Comparison of ENCODE assay signal across 1 cellular context in the genomic region with DNA sequence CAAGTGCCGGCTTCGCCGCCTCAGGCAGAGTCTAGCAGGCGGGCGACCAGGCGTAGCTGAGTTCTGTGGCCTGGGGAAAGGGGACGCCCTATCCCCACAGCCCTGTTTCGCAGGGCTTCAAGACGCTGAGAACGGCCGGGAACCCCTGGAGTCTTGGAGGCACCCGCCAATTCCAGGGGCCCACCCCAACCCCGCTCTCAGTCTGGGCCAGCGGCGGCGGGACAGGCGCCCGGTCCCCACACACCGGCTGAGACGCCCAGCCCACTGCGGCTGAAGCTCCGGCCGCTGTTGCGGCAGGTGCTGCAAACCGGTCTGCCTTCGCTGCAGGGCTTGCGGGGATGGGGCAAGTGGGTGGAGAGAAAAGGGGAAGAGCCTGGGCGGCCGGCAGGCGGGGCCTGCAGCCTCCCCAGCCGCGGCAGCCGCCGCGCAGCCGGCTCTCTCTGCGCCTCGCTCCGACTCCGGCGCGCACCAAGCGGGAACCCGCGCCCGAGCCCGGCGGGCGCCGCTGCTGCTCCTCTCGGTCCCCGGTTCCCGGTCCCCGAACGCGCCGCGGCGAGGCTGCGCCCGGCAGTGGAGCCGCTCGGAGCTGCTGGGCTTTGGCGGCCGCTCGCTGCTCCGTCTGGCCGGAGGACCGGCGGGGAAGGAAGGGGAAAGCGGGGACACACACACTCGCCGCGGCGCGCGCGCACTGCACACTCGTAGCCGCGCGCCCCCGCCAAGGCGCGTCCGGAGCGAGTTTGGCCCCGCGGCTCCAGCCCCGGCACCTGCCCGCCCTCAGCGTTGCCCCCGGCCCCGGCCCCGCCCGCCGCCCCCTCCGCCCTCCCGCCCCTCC.
TF ChIP-seq lines count a peak whose summit lies in the region.

A gene with protein sequence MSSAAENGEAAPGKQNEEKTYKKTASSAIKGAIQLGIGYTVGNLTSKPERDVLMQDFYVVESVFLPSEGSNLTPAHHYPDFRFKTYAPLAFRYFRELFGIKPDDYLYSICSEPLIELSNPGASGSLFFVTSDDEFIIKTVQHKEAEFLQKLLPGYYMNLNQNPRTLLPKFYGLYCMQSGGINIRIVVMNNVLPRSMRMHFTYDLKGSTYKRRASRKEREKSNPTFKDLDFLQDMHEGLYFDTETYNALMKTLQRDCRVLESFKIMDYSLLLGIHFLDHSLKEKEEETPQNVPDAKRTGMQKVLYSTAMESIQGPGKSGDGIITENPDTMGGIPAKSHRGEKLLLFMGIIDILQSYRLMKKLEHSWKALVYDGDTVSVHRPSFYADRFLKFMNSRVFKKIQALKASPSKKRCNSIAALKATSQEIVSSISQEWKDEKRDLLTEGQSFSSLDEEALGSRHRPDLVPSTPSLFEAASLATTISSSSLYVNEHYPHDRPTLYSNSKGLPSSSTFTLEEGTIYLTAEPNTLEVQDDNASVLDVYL (plus strand): TSS at position 437 of the 832 bp plus-strand sequence. CDS start 117,375 bp downstream, outside the sequence.

TF ChIP-seq in GM12878, 131 proteins besides CTCF, POLR2A, EP300 and RAD21 (continued from another document):
- no peak for TF ChIP-seq SIN3A (IDR thresholded peaks at IDR 0.05; ENCODE audit: low read depth, low read length)
- TF ChIP-seq RB1 (IDR thresholded peaks at IDR 0.05; ENCODE audit: borderline replicate concordance) = peak; percentile 65; the same call in 1 of the 2 replicates
- TF ChIP-seq ETV6 (conservative IDR thresholded peaks at IDR 0.05 in 1 of 2, IDR thresholded peaks at IDR 0.05 in 1 of 2; ENCODE audit: borderline replicate concordance in 1 of 2, low read depth in 1 of 2) = peak in 1 of 2 experiments; percentile 29; a peak in 1 of 4 replicates
- TF ChIP-seq ATF7 (IDR thresholded peaks at IDR 0.05; ENCODE audit: low read depth) = no peak
- TF ChIP-seq EZH2 (IDR thresholded peaks at IDR 0.05; ENCODE audit: borderline replicate concordance, control insufficient read depth, low read depth, low read length) = no peak
- TF ChIP-seq TCF12 (IDR thresholded peaks at IDR 0.05; ENCODE audit: low read depth, low read length) = 0 out of 2 replicates have a peak, but pooled peaks have one; percentile 30
- peak in 1 of 2 experiments; percentile 48; a peak in 1 of 4 replicates for TF ChIP-seq BHLHE40 (IDR thresholded peaks at IDR 0.05; ENCODE audit: borderline replicate concordance in 1 of 2, low read depth in 2 of 2, low read length in 1 of 2)
- TF ChIP-seq GATAD2B (conservative IDR thresholded peaks at IDR 0.05; ENCODE audit: low read depth) = peak; percentile 74
- 0 out of 2 replicates have a peak, but pooled peaks have one; percentile 7 for TF ChIP-seq TCF3 (IDR thresholded peaks at IDR 0.05; ENCODE audit: borderline replicate concordance, insufficient read depth, low read depth, low read length)
- TF ChIP-seq SMARCA5 (IDR thresholded peaks at IDR 0.05) = 0 out of 2 replicates have a peak, but pooled peaks have one; percentile 62
- no peak for TF ChIP-seq BMI1 (IDR thresholded peaks at IDR 0.05; ENCODE audit: borderline replicate concordance)
- TF ChIP-seq, protein P1, sequence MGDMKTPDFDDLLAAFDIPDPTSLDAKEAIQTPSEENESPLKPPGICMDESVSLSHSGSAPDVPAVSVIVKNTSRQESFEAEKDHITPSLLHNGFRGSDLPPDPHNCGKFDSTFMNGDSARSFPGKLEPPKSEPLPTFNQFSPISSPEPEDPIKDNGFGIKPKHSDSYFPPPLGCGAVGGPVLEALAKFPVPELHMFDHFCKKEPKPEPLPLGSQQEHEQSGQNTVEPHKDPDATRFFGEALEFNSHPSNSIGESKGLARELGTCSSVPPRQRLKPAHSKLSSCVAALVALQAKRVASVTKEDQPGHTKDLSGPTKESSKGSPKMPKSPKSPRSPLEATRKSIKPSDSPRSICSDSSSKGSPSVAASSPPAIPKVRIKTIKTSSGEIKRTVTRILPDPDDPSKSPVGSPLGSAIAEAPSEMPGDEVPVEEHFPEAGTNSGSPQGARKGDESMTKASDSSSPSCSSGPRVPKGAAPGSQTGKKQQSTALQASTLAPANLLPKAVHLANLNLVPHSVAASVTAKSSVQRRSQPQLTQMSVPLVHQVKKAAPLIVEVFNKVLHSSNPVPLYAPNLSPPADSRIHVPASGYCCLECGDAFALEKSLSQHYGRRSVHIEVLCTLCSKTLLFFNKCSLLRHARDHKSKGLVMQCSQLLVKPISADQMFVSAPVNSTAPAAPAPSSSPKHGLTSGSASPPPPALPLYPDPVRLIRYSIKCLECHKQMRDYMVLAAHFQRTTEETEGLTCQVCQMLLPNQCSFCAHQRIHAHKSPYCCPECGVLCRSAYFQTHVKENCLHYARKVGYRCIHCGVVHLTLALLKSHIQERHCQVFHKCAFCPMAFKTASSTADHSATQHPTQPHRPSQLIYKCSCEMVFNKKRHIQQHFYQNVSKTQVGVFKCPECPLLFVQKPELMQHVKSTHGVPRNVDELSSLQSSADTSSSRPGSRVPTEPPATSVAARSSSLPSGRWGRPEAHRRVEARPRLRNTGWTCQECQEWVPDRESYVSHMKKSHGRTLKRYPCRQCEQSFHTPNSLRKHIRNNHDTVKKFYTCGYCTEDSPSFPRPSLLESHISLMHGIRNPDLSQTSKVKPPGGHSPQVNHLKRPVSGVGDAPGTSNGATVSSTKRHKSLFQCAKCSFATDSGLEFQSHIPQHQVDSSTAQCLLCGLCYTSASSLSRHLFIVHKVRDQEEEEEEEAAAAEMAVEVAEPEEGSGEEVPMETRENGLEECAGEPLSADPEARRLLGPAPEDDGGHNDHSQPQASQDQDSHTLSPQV (IDR thresholded peaks at IDR 0.05) = no peak
- TF ChIP-seq TBL1XR1 (IDR thresholded peaks at IDR 0.05; ENCODE audit: low read depth, low read length) = 0 out of 2 replicates have a peak, but pooled peaks have one; percentile 18
- peak; percentile 25 to 36; a peak in 1 of 4 replicates for TF ChIP-seq IKZF2 (IDR thresholded peaks at IDR 0.05)
- TF ChIP-seq RCOR1 (conservative IDR thresholded peaks at IDR 0.05; ENCODE audit: low read depth, low read length) = no peak
- TF ChIP-seq, protein P2, sequence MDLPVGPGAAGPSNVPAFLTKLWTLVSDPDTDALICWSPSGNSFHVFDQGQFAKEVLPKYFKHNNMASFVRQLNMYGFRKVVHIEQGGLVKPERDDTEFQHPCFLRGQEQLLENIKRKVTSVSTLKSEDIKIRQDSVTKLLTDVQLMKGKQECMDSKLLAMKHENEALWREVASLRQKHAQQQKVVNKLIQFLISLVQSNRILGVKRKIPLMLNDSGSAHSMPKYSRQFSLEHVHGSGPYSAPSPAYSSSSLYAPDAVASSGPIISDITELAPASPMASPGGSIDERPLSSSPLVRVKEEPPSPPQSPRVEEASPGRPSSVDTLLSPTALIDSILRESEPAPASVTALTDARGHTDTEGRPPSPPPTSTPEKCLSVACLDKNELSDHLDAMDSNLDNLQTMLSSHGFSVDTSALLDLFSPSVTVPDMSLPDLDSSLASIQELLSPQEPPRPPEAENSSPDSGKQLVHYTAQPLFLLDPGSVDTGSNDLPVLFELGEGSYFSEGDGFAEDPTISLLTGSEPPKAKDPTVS (IDR thresholded peaks at IDR 0.05; ENCODE audit: low read depth, low read length) = no peak
